17 cellular contexts compared by ENCODE assay signal in genomic region chr1:36529762-36530260, GRCh38. TPM values are rescaled to one million over a fixed set of nuclear protein-coding genes. Genes with fewer than 3 reads are reported as not detected.
DNase-seq lines count a peak whose midpoint lies in the region; ATAC-seq and TF ChIP-seq lines count a peak whose summit lies in the region.
"Had no signal": no experiment of that assay in that cellular context is flagged by ENCODE, and none has a peak within 500 bp of the region (broad histone marks: within the 10 kb centered on the region; RNA-seq: fewer than 3 reads in every experiment).

No MANE protein-coding gene starts in this region.

- no peak for TF ChIP-seq CTCF in left ventricle myocardium inferior (IDR thresholded peaks at IDR 0.05; ENCODE audit: borderline replicate concordance)

- peaks cover 19% of the 10 kb centered on the region for H3K9me3 ChIP-seq in left ventricle myocardium inferior (replicated peaks)
- H3K9me3 ChIP-seq: HAP-1 had no signal

- H3K27ac ChIP-seq in left ventricle myocardium inferior (replicated peaks) = no peak overlapping the region
- H3K27ac ChIP-seq: C4-2B had no signal

- ATAC-seq in left lobe of liver = no peak
- ATAC-seq in GM19395 (IDR thresholded peaks at IDR 0.05; ENCODE audit: unreplicated experiment) = no peak
- ATAC-seq: CD8-positive, alpha-beta T cell had no signal

- intact Hi-C loops in left ventricle myocardium inferior (cut with micrococcal nuclease) = no loop called here

- H3K36me3 ChIP-seq in left ventricle myocardium inferior = no peaks in the 10 kb centered on the region
- H3K36me3 ChIP-seq: HAP-1 had no signal

- H3K4me3 ChIP-seq in left ventricle myocardium inferior = no peak overlapping the region
- H3K4me3 ChIP-seq: HAP-1 had no signal

- peak; percentile 39 for DNase-seq in activated CD8-positive, alpha-beta memory T cell treated with anti-CD3 and anti-CD28 coated beads, Interleukin-2, amount 50 U/mL, for 48 hours
- no peak for DNase-seq in activated CD8-positive, alpha-beta memory T cell treated with anti-CD3 and anti-CD28 coated beads, Interleukin-2, amount 50 U/mL, for 4 hours
- DNase-seq in NCI-H82 treated with DMSO at 0.1 percent for 48 hours (lab: John Stamatoyannopoulos, UW; ENCODE audit: unreplicated experiment) (peak; percentile 76), left lobe of liver (ENCODE audit: low spot score) (peak; percentile 28), renal cortical epithelial cell (ENCODE audit: low read depth) (peak; percentile 27), AG20443 (ENCODE audit: low spot score) (no peak), left ventricle myocardium inferior (no peak)
- DNase-seq: 8988T; CD8-positive, alpha-beta T cell; COR-L47; DND-41; GDM1; GOT3 had no signal

- H3K27me3 ChIP-seq in left ventricle myocardium inferior (ENCODE audit: low read depth) = peaks cover 71% of the 10 kb centered on the region

- H3K4me1 ChIP-seq in left ventricle myocardium inferior = no peaks in the 10 kb centered on the region

RNA-seq across cellular contexts. Expression of gene CSF3R, which starts 47.1 kb away (rescaled TPM):
- total RNA-seq in left lobe of liver (4.3 TPM), renal cortical epithelial cell (0.15 TPM in 1 of 2 replicates, not detected in the other), left ventricle myocardium inferior (3.8 TPM)
- total RNA-seq: HT-29 had no signal

Comparison
In these comparisons a context has a peak if more than half of its experiments do, and no peak if none do; other contexts are left out.
1. DNase-seq: peak in activated CD8-positive, alpha-beta memory T cell treated with anti-CD3 and anti-CD28 coated beads, Interleukin-2, amount 50 U/mL, for 48 hours (single experiment), NCI-H82 treated with DMSO at 0.1 percent for 48 hours (single experiment), left lobe of liver (single experiment) and renal cortical epithelial cell (single experiment); none in activated CD8-positive, alpha-beta memory T cell treated with anti-CD3 and anti-CD28 coated beads, Interleukin-2, amount 50 U/mL, for 4 hours (single experiment), AG20443 (single experiment) and left ventricle myocardium inferior (single experiment).